ENCODE assay signal across 27 cellular contexts in genomic region chr1:36763771-36764170, GRCh38.
A peak's percentile ranks its signal among the peaks of the same experiment; 100 is the strongest.
DNase-seq lines count a peak whose midpoint lies in the region; ATAC-seq and TF ChIP-seq lines count a peak whose summit lies in the region.
"Had no signal": no experiment of that assay in that cellular context is flagged by ENCODE, and none has a peak within 500 bp of the region (broad histone marks: within the 10 kb centered on the region; RNA-seq: fewer than 3 reads in every experiment).

No MANE protein-coding gene starts in this region.

- DNase-seq in cardiac septum (ENCODE audit: low spot score): peak; percentile 15
- DNase-seq in right cardiac atrium: no peak
- DNase-seq in chondrocyte (ENCODE audit: low spot score): peak; percentile 62
- peak; percentile 53 for DNase-seq in mesenteric fat pad (ENCODE audit: low spot score)
- peak; percentile 33 for DNase-seq in upper lobe of right lung
- DNase-seq in retina: no peak
- DNase-seq: Caco-2; CD8-positive, alpha-beta T cell; EL; GDM1; GOT3; KBM-7; NCI-H1105 treated with DMSO at 0.1 percent for 48 hours; NCI-H146; NCI-H1930; NCI-H2107; NCI-H524; NCI-H774; SJCRH30 had no signal

- H3K27ac ChIP-seq in right cardiac atrium (ENCODE audit: low read length): no peak overlapping the region
- H3K27ac ChIP-seq in upper lobe of right lung: no peak overlapping the region
- no peak overlapping the region for H3K27ac ChIP-seq in gastroesophageal sphincter
- H3K27ac ChIP-seq: 22Rv1, C4-2B, SJCRH30 had no signal

- TF ChIP-seq POLR2A in gastroesophageal sphincter (IDR thresholded peaks at IDR 0.05): no peak

- 90% methylated on average over 10 of the region's 10 CpGs for WGBS in right cardiac atrium
- whole genome bisulfite sequencing in gastroesophageal sphincter (ENCODE audit: low coverage in 1 of 2), 2 donors: 87 to 91% methylated on average over 9 to 10 of the region's 10 CpGs

- no peaks in the 10 kb centered on the region for H3K9me3 ChIP-seq in right cardiac atrium (ENCODE audit: control insufficient read depth, low read length)
- no peaks in the 10 kb centered on the region for H3K9me3 ChIP-seq in upper lobe of right lung
- peaks cover 0 to 20% (median 0%) of the 10 kb centered on the region in 3 donors for H3K9me3 ChIP-seq in gastroesophageal sphincter
- H3K9me3 ChIP-seq: Caco-2, SJCRH30 had no signal

- no peak overlapping the region for H3K4me3 Mint-ChIP-seq in chondrocyte (ENCODE audit: unreplicated experiment)
- H3K4me3 Mint-ChIP-seq: B cell; CD8-positive, alpha-beta T cell had no signal

- H3K27me3 ChIP-seq in right cardiac atrium (ENCODE audit: control insufficient read depth, insufficient read depth) (no peaks in the 10 kb centered on the region), upper lobe of right lung (no peaks in the 10 kb centered on the region), gastroesophageal sphincter (peaks cover 37% of the 10 kb centered on the region)
- H3K27me3 ChIP-seq: SJCRH30 had no signal

- peaks cover 4% of the 10 kb centered on the region for H3K27me3 Mint-ChIP-seq in chondrocyte (ENCODE audit: low read depth)

- no peaks in the 10 kb centered on the region for H3K36me3 Mint-ChIP-seq in chondrocyte (ENCODE audit: low read depth)
- H3K36me3 Mint-ChIP-seq: CD8-positive, alpha-beta T cell had no signal

- H3K36me3 ChIP-seq in upper lobe of right lung (no peaks in the 10 kb centered on the region), gastroesophageal sphincter (no peaks in the 10 kb centered on the region)
- H3K36me3 ChIP-seq: SJCRH30 had no signal

- no peaks in the 10 kb centered on the region for H3K4me1 Mint-ChIP-seq in chondrocyte (ENCODE audit: low read depth)
- H3K4me1 Mint-ChIP-seq: B cell had no signal

- no peak for TF ChIP-seq CTCF in chondrocyte (IDR thresholded peaks at IDR 0.05)
- no peak for TF ChIP-seq CTCF in upper lobe of right lung (IDR thresholded peaks at IDR 0.05)
- TF ChIP-seq CTCF in gastroesophageal sphincter (IDR thresholded peaks at IDR 0.05): no peak

- intact Hi-C loops in cardiac septum (cut with DNase I): no loop called here
- intact Hi-C loops in right cardiac atrium (cut with DNase I): no loop called here
- intact Hi-C loops in upper lobe of right lung (cut with DNase I): no loop called here

- H3K4me1 ChIP-seq in right cardiac atrium (ENCODE audit: control insufficient read depth, insufficient read depth, low read length) (no peaks in the 10 kb centered on the region), upper lobe of right lung (no peaks in the 10 kb centered on the region), gastroesophageal sphincter (no peaks in the 10 kb centered on the region)
- H3K4me1 ChIP-seq: Caco-2, SJCRH30 had no signal

- no peak overlapping the region for H3K27ac Mint-ChIP-seq in chondrocyte (ENCODE audit: unreplicated experiment)
- H3K27ac Mint-ChIP-seq: B cell; CD8-positive, alpha-beta T cell had no signal

- no peak for ATAC-seq in right cardiac atrium
- ATAC-seq in upper lobe of right lung: no peak
- no peak for ATAC-seq in gastroesophageal sphincter
- no peak for ATAC-seq in SK-N-SH treated with all-trans-retinoic acid at 6 μM for 48 hours
- ATAC-seq: CD8-positive, alpha-beta T cell; GM12878; HCT116; Right ventricle myocardium inferior had no signal

- TF ChIP-seq EP300 in gastroesophageal sphincter (IDR thresholded peaks at IDR 0.05): no peak

- no peak overlapping the region for H3K4me3 ChIP-seq in right cardiac atrium (ENCODE audit: low read length)
- no peak overlapping the region for H3K4me3 ChIP-seq in upper lobe of right lung
- H3K4me3 ChIP-seq in gastroesophageal sphincter: no peak overlapping the region
- H3K4me3 ChIP-seq: GM12878, SJCRH30 had no signal

- no peaks in the 10 kb centered on the region for H3K9me3 Mint-ChIP-seq in chondrocyte (ENCODE audit: low read depth)
- H3K9me3 Mint-ChIP-seq: CD8-positive, alpha-beta T cell had no signal

TF ChIP-seq in SK-N-SH treated with all-trans-retinoic acid at 6 μM for 48 hours, 23 proteins besides CTCF, POLR2A, EP300 and RAD21:
- TF ChIP-seq, protein P1, sequence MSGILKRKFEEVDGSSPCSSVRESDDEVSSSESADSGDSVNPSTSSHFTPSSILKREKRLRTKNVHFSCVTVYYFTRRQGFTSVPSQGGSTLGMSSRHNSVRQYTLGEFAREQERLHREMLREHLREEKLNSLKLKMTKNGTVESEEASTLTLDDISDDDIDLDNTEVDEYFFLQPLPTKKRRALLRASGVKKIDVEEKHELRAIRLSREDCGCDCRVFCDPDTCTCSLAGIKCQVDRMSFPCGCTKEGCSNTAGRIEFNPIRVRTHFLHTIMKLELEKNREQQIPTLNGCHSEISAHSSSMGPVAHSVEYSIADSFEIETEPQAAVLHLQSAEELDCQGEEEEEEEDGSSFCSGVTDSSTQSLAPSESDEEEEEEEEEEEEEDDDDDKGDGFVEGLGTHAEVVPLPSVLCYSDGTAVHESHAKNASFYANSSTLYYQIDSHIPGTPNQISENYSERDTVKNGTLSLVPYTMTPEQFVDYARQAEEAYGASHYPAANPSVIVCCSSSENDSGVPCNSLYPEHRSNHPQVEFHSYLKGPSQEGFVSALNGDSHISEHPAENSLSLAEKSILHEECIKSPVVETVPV (CRISPR knock-in tag; IDR thresholded peaks at IDR 0.05): no peak
- no peak for TF ChIP-seq OSR1 (CRISPR knock-in tag; IDR thresholded peaks at IDR 0.05)
- TF ChIP-seq BACH2 (CRISPR knock-in tag; IDR thresholded peaks at IDR 0.05; ENCODE audit: borderline replicate concordance): no peak
- TF ChIP-seq PPARA (CRISPR knock-in tag; IDR thresholded peaks at IDR 0.05; ENCODE audit: borderline replicate concordance): no peak
- TF ChIP-seq ZNF8 (CRISPR knock-in tag; IDR thresholded peaks at IDR 0.05): no peak
- TF ChIP-seq, protein P2, sequence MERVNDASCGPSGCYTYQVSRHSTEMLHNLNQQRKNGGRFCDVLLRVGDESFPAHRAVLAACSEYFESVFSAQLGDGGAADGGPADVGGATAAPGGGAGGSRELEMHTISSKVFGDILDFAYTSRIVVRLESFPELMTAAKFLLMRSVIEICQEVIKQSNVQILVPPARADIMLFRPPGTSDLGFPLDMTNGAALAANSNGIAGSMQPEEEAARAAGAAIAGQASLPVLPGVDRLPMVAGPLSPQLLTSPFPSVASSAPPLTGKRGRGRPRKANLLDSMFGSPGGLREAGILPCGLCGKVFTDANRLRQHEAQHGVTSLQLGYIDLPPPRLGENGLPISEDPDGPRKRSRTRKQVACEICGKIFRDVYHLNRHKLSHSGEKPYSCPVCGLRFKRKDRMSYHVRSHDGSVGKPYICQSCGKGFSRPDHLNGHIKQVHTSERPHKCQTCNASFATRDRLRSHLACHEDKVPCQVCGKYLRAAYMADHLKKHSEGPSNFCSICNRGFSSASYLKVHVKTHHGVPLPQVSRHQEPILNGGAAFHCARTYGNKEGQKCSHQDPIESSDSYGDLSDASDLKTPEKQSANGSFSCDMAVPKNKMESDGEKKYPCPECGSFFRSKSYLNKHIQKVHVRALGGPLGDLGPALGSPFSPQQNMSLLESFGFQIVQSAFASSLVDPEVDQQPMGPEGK (CRISPR knock-in tag; IDR thresholded peaks at IDR 0.05; ENCODE audit: borderline replicate concordance): no peak
- no peak for TF ChIP-seq GLIS3 (CRISPR knock-in tag; IDR thresholded peaks at IDR 0.05)
- no peak for TF ChIP-seq ESRRG (CRISPR knock-in tag; IDR thresholded peaks at IDR 0.05)
- TF ChIP-seq, protein P3, sequence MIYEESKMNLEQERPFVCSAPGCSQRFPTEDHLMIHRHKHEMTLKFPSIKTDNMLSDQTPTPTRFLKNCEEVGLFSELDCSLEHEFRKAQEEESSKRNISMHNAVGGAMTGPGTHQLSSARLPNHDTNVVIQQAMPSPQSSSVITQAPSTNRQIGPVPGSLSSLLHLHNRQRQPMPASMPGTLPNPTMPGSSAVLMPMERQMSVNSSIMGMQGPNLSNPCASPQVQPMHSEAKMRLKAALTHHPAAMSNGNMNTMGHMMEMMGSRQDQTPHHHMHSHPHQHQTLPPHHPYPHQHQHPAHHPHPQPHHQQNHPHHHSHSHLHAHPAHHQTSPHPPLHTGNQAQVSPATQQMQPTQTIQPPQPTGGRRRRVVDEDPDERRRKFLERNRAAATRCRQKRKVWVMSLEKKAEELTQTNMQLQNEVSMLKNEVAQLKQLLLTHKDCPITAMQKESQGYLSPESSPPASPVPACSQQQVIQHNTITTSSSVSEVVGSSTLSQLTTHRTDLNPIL (CRISPR knock-in tag; IDR thresholded peaks at IDR 0.05; ENCODE audit: low read depth): no peak
- TF ChIP-seq, protein P4, sequence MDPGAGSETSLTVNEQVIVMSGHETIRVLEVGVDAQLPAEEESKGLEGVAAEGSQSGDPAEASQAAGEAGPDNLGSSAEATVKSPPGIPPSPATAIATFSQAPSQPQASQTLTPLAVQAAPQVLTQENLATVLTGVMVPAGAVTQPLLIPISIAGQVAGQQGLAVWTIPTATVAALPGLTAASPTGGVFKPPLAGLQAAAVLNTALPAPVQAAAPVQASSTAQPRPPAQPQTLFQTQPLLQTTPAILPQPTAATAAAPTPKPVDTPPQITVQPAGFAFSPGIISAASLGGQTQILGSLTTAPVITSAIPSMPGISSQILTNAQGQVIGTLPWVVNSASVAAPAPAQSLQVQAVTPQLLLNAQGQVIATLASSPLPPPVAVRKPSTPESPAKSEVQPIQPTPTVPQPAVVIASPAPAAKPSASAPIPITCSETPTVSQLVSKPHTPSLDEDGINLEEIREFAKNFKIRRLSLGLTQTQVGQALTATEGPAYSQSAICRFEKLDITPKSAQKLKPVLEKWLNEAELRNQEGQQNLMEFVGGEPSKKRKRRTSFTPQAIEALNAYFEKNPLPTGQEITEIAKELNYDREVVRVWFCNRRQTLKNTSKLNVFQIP (CRISPR knock-in tag; IDR thresholded peaks at IDR 0.05; ENCODE audit: borderline replicate concordance, low read depth): no peak
- TF ChIP-seq RARB (CRISPR knock-in tag; IDR thresholded peaks at IDR 0.05): no peak
- TF ChIP-seq ZC3H10 (CRISPR knock-in tag; IDR thresholded peaks at IDR 0.05): no peak
- no peak for TF ChIP-seq TCF4 (CRISPR knock-in tag; IDR thresholded peaks at IDR 0.05; ENCODE audit: borderline replicate concordance)

Comparison
In these comparisons a context has a peak if more than half of its experiments do, and no peak if none do; other contexts are left out.
1. DNase-seq: peak in cardiac septum (single experiment), chondrocyte (single experiment), mesenteric fat pad (single experiment) and upper lobe of right lung (single experiment); none in right cardiac atrium (0 of 3) and retina (single experiment).